Comparison of ENCODE assay signal across 23 cellular contexts in genomic region chr6:134415681-134416080, GRCh38.
A peak's percentile ranks its signal among the peaks of the same experiment; 100 is the strongest.
DNase-seq lines count a peak whose midpoint lies in the region; FAIRE-seq and TF ChIP-seq lines count a peak whose summit lies in the region.
"Had no signal": no experiment of that assay in that cellular context is flagged by ENCODE, and none has a peak within 500 bp of the region (broad histone marks: within the 10 kb centered on the region; RNA-seq: fewer than 3 reads in every experiment).

No MANE protein-coding gene starts in this region.

- H3K4me2 ChIP-seq in BLaER1 = peak overlapping the region; percentile 82

- no peak for TF ChIP-seq CTCF in CD14-positive monocyte (IDR thresholded peaks at IDR 0.05)
- TF ChIP-seq CTCF in nephron (IDR thresholded peaks at IDR 0.05; ENCODE audit: unreplicated experiment in 3 of 3) = no peak
- TF ChIP-seq CTCF in esophagus muscularis mucosa (IDR thresholded peaks at IDR 0.05) = no peak

- 80% methylated on average over 4 of the region's 4 CpGs for WGBS in esophagus muscularis mucosa

- no peak overlapping the region for H3K4me3 ChIP-seq in BLaER1
- no peak overlapping the region for H3K4me3 ChIP-seq in esophagus muscularis mucosa
- H3K4me3 ChIP-seq: psoas muscle, skin epidermis, tibial nerve had no signal

- H3K27me3 Mint-ChIP-seq in CD14-positive monocyte (ENCODE audit: low read depth in 3 of 3) (peaks cover 2 to 5% (median 2%) of the 10 kb centered on the region in 3 donors), nephron (ENCODE audit: low read depth) (peaks cover 4% of the 10 kb centered on the region)
- H3K27me3 Mint-ChIP-seq: activated naive CD8-positive, alpha-beta T cell; T-cell had no signal

- no peaks in the 10 kb centered on the region for H3K27me3 ChIP-seq in BLaER1
- no peaks in the 10 kb centered on the region for H3K27me3 ChIP-seq in esophagus muscularis mucosa
- H3K27me3 ChIP-seq: tibial nerve had no signal

- H3K4me1 Mint-ChIP-seq in CD14-positive monocyte (peaks cover 59% of the 10 kb centered on the region), nephron (peaks cover 6% of the 10 kb centered on the region)
- H3K4me1 Mint-ChIP-seq: endodermal cell, natural killer cell had no signal

- H3K27ac ChIP-seq in BLaER1 (peak overlapping the region; percentile 72), esophagus muscularis mucosa (replicated peaks in 1 of 4) (no peak overlapping the region)
- H3K27ac ChIP-seq: psoas muscle, tibial nerve had no signal

- intact Hi-C loops in CD14-positive monocyte (cut with micrococcal nuclease) (loop anchor here in 1 of 2 donors (5.0 to 10.0 kb wide), 2 partner anchors 43 to 121 kb away; no protein-coding TSS in a partner anchor), esophagus muscularis mucosa (cut with DNase I) (no loop called here)

- TF ChIP-seq POLR2A in GM12892 (IDR thresholded peaks at IDR 0.05; ENCODE audit: low read depth, low read length) = no peak
- TF ChIP-seq POLR2A in esophagus muscularis mucosa (IDR thresholded peaks at IDR 0.05; ENCODE audit: low read depth) = no peak

- H4K20me1 ChIP-seq in BLaER1 = no peaks in the 10 kb centered on the region

- TF ChIP-seq EP300 in esophagus muscularis mucosa (IDR thresholded peaks at IDR 0.05) = no peak

- peak overlapping the region; percentile 39; the same call in 1 of the 2 replicates for H3K9ac ChIP-seq in BLaER1

- H3K27ac Mint-ChIP-seq in CD14-positive monocyte (peak overlapping the region in 6 of 7 donors; percentile 21 to 100 (median 98)), nephron (peak overlapping the region; percentile 13 to 81 (median 71))
- H3K27ac Mint-ChIP-seq: activated naive CD8-positive, alpha-beta T cell; endodermal cell; natural killer cell; T-cell had no signal

- no peaks in the 10 kb centered on the region for H3K36me3 ChIP-seq in BLaER1
- H3K36me3 ChIP-seq in esophagus muscularis mucosa = no peaks in the 10 kb centered on the region
- H3K36me3 ChIP-seq: tibial nerve had no signal

- H3K36me3 Mint-ChIP-seq in CD14-positive monocyte (peaks cover 6 to 7% of the 10 kb centered on the region in 2 donors), nephron (ENCODE audit: low read depth) (no peaks in the 10 kb centered on the region)
- H3K36me3 Mint-ChIP-seq: natural killer cell had no signal

- no peak overlapping the region for H3K4me3 Mint-ChIP-seq in CD14-positive monocyte
- H3K4me3 Mint-ChIP-seq in nephron = no peak overlapping the region
- H3K4me3 Mint-ChIP-seq: activated naive CD8-positive, alpha-beta T cell; endodermal cell; natural killer cell; T-cell had no signal

- DNase-seq in CD14-positive monocyte (ENCODE audit: low spot score) (no peak), NCI-H526 treated with DMSO at 0.1 percent for 48 hours (lab: John Stamatoyannopoulos, UW) (peak; percentile 8), GM12892 (ENCODE audit: insufficient read length) (no peak), AML-193 (lab: John Stamatoyannopoulos, UW) (no peak), esophagus muscularis mucosa (ENCODE audit: extremely low spot score) (no peak)
- DNase-seq: activated CD4-positive, alpha-beta T cell treated with anti-CD3 and anti-CD28 coated beads for 4 hours; endodermal cell; KG1; natural killer cell; NCI-H2081; NCI-H774; PC-3; psoas muscle; SHP77 treated with DMSO at 0.1 percent for 48 hours; stimulated activated naive CD8-positive, alpha-beta T cell treated with anti-CD3 and anti-CD28 coated beads, Interleukin-15, Interleukin-2, amounts not matched to agents 100 U/mL and 50 U/mL, for 24 hours; T-cell had no signal

- H3K9me3 ChIP-seq in BLaER1 (peaks cover 21% of the 10 kb centered on the region), esophagus muscularis mucosa (peaks cover 0 to 17% (median 7%) of the 10 kb centered on the region in 4 donors)
- H3K9me3 ChIP-seq: psoas muscle had no signal

- peaks cover 69% of the 10 kb centered on the region for H3K4me1 ChIP-seq in BLaER1
- peaks cover 0 to 10% (median 2%) of the 10 kb centered on the region in 4 donors for H3K4me1 ChIP-seq in esophagus muscularis mucosa
- H3K4me1 ChIP-seq: psoas muscle, tibial nerve had no signal

- FAIRE-seq in GM12892 (lab: Jason Lieb, UNC) = no peak
- FAIRE-seq: G401.6, TTC549 had no signal

- H3K9me3 Mint-ChIP-seq in CD14-positive monocyte = peaks cover 2 to 18% (median 11%) of the 10 kb centered on the region in 7 donors
- peaks cover 10% of the 10 kb centered on the region for H3K9me3 Mint-ChIP-seq in nephron
- H3K9me3 Mint-ChIP-seq: natural killer cell had no signal
